ENCODE assay signal across 1 cellular context in the genomic region with DNA sequence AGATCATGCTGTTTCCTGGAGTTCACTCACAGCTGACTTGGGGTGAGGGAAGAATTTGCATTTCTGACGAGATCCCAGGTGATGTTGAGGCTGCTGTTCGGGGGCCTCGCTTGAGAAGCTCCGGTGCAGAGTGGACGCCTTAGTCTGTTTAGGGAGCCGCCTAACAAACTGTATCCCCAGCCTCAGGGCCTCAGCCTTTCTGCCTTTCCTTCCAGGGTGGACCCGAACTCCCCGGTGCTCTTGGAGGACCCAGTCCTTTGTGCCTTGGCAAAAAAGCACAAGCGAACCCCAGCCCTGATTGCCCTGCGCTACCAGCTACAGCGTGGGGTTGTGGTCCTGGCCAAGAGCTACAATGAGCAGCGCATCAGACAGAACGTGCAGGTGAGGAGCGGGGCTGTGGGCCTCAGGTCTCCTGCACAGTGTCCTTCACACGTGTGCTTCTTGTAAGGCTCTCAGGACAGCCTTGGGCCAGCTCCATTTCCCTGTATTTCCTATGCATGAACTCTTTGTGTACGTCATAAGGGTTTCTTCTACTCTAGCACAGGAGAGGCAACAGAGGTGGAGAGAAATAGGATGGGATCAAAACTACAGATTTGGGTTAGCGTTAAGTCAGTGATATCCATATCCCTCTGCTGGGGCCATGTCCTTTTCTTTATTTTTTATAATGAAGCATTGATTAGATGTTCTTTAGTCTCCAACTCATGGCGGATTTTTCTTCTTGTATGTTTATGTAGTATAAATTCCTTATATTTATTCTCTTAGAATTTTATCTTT. TPM values are rescaled to one million over a fixed set of nuclear protein-coding genes. Genes with fewer than 3 reads are reported as not detected.
"Had no signal": no experiment of that assay in that cellular context is flagged by ENCODE, and none has a peak within 500 bp of the region (broad histone marks: within the 10 kb centered on the region; RNA-seq: fewer than 3 reads in every experiment).

No MANE protein-coding gene starts in this region.

RNA-seq across cellular contexts. Expression of a gene that starts 31.1 kb away (rescaled TPM):
- total RNA-seq: SK-MEL-5 had no signal
